ENCODE assay signal across 21 cellular contexts in genomic region chr2:105272176-105272575, GRCh38. TPM values are rescaled to one million over a fixed set of nuclear protein-coding genes. Genes with fewer than 3 reads are reported as not detected.
DNase-seq lines count a peak whose midpoint lies in the region; ATAC-seq, FAIRE-seq and TF ChIP-seq lines count a peak whose summit lies in the region.
"Had no signal": no experiment of that assay in that cellular context is flagged by ENCODE, and none has a peak within 500 bp of the region (broad histone marks: within the 10 kb centered on the region; RNA-seq: fewer than 3 reads in every experiment).

No MANE protein-coding gene starts in this region.

- no peak overlapping the region for H2AFZ ChIP-seq in HepG2 (ENCODE audit: low read length)

- H3K9me3 Mint-ChIP-seq in endodermal cell = no peaks in the 10 kb centered on the region
- no peaks in the 10 kb centered on the region for H3K9me3 Mint-ChIP-seq in stimulated activated naive CD8-positive, alpha-beta T cell treated with anti-CD3 and anti-CD28 coated beads, Interleukin-15, amount 100 ng/mL, for 72 hours
- H3K9me3 Mint-ChIP-seq: CD4-positive, alpha-beta T cell had no signal

- no TSS peak for BruUV-seq in HepG2 (replicated peaks; lab: Mats Ljungman, UMichigan)

- H3K36me3 ChIP-seq in HepG2 (replicated peaks in 1 of 2; ENCODE audit: control insufficient read depth in 1 of 2, insufficient read depth in 2 of 2, low read length in 2 of 2) (peaks cover 55 to 98% of the 10 kb centered on the region in 2 experiments), right lobe of liver (peaks cover 0 to 72% (median 7%) of the 10 kb centered on the region in 4 donors), endodermal cell (ENCODE audit: control insufficient read depth, insufficient read depth, low read length) (peaks cover 71% of the 10 kb centered on the region), small intestine (ENCODE audit: control insufficient read depth in 2 of 2, insufficient read depth in 2 of 2, low read length in 2 of 2) (peaks cover 9 to 20% of the 10 kb centered on the region in 2 donors)

- H3K36me3 Mint-ChIP-seq in endodermal cell (ENCODE audit: low read depth) = peaks cover 44% of the 10 kb centered on the region

- H3K27ac Mint-ChIP-seq in endodermal cell = no peak overlapping the region
- no peak overlapping the region for H3K27ac Mint-ChIP-seq in stimulated activated naive CD8-positive, alpha-beta T cell treated with anti-CD3 and anti-CD28 coated beads, Interleukin-15, amount 100 ng/mL, for 72 hours
- H3K27ac Mint-ChIP-seq: CD4-positive, alpha-beta T cell had no signal

- H3K27ac ChIP-seq in HepG2 (ENCODE audit: extremely low read length, insufficient read depth, low read length) (no peak overlapping the region), right lobe of liver (no peak overlapping the region), endodermal cell (ENCODE audit: low read depth, low read length) (no peak overlapping the region), small intestine (ENCODE audit: low read depth in 1 of 2, low read length in 1 of 2) (no peak overlapping the region)
- H3K27ac ChIP-seq: 22Rv1, A549, C4-2B had no signal

- peak; percentile 15 for DNase-seq in HepG2 (ENCODE audit: low spot score)
- DNase-seq in right lobe of liver = no peak
- DNase-seq in endodermal cell = peak; percentile 28
- peak; percentile 35 for DNase-seq in small intestine
- DNase-seq in amygdala (lab: John Stamatoyannopoulos, UW) = no peak
- no peak for DNase-seq in stimulated activated naive CD8-positive, alpha-beta T cell treated with anti-CD3 and anti-CD28 coated beads, Interleukin-15, amount 100 ng/mL, for 72 hours
- DNase-seq: AML-193; CD4-positive, alpha-beta T cell; DMS153; DMS79; GDM1 had no signal

- H3K4me3 Mint-ChIP-seq in endodermal cell = no peak overlapping the region
- no peak overlapping the region for H3K4me3 Mint-ChIP-seq in stimulated activated naive CD8-positive, alpha-beta T cell treated with anti-CD3 and anti-CD28 coated beads, Interleukin-15, amount 100 ng/mL, for 72 hours
- H3K4me3 Mint-ChIP-seq: CD4-positive, alpha-beta T cell had no signal

- no peaks in the 10 kb centered on the region for H3K4me1 ChIP-seq in HepG2 (ENCODE audit: insufficient read depth, low read length)
- no peaks in the 10 kb centered on the region for H3K4me1 ChIP-seq in right lobe of liver
- H3K4me1 ChIP-seq in endodermal cell (ENCODE audit: control insufficient read depth, insufficient read depth, low read length) = no peaks in the 10 kb centered on the region
- H3K4me1 ChIP-seq in small intestine (ENCODE audit: control insufficient read depth in 2 of 2, insufficient read depth in 1 of 2, low read depth in 1 of 2, low read length in 1 of 2) = no peaks in the 10 kb centered on the region
- H3K4me1 ChIP-seq: A549, HAP-1 had no signal

- no peaks in the 10 kb centered on the region for H3K4me1 Mint-ChIP-seq in endodermal cell
- H3K4me1 Mint-ChIP-seq in stimulated activated naive CD8-positive, alpha-beta T cell treated with anti-CD3 and anti-CD28 coated beads, Interleukin-15, amount 100 ng/mL, for 72 hours = no peaks in the 10 kb centered on the region

- intact Hi-C loops in HepG2 (cut with micrococcal nuclease; ENCODE audit: unreplicated experiment) = no loop called here
- intact Hi-C loops in right lobe of liver (cut with DNase I) = no loop called here

- H3K27me3 ChIP-seq in HepG2 (ENCODE audit: control insufficient read depth in 1 of 2, insufficient read depth in 2 of 2, low read length in 2 of 2) = no peaks in the 10 kb centered on the region
- no peaks in the 10 kb centered on the region for H3K27me3 ChIP-seq in right lobe of liver
- no peaks in the 10 kb centered on the region for H3K27me3 ChIP-seq in endodermal cell (ENCODE audit: control insufficient read depth, insufficient read depth, low read length, poor library complexity, severe bottlenecking)
- no peaks in the 10 kb centered on the region for H3K27me3 ChIP-seq in small intestine (ENCODE audit: control insufficient read depth in 2 of 2, insufficient read depth in 2 of 2, low read length in 2 of 2)

- TF ChIP-seq CTCF in HepG2 (CRISPR knock-in tag; IDR thresholded peaks at IDR 0.05) (no peak), right lobe of liver (IDR thresholded peaks at IDR 0.05) (no peak), endodermal cell (conservative IDR thresholded peaks at IDR 0.05) (no peak)

- H4K20me1 ChIP-seq in HepG2 (ENCODE audit: insufficient read depth, low read length) = no peaks in the 10 kb centered on the region

- no peaks in the 10 kb centered on the region for H3K79me2 ChIP-seq in HepG2 (ENCODE audit: insufficient read depth, low read length)

- ATAC-seq in HepG2 (peak; percentile 62), right lobe of liver (no peak), GM18517 (IDR thresholded peaks at IDR 0.05; ENCODE audit: unreplicated experiment) (no peak)
- no peak for ATAC-seq in stimulated activated naive CD8-positive, alpha-beta T cell treated with anti-CD3 and anti-CD28 coated beads, Interleukin-15, amount 100 ng/mL, for 72 hours
- ATAC-seq: A549 had no signal

- no peak overlapping the region for H3K4me2 ChIP-seq in HepG2 (ENCODE audit: low read depth, low read length)
- H3K4me2 ChIP-seq: A549 had no signal

- TF ChIP-seq POLR2A in HepG2 (IDR thresholded peaks at IDR 0.05; ENCODE audit: insufficient read depth in 1 of 2, low read depth in 2 of 2, low read length in 2 of 2) (no peak), right lobe of liver (IDR thresholded peaks at IDR 0.05) (no peak)

- CTCF ChIA-PET in HepG2 (lab: Yijun Ruan, JAX; ENCODE audit: low intra/inter-chr PET ratio, low total read pairs) = no interaction called here

- no peaks in the 10 kb centered on the region for H3K27me3 Mint-ChIP-seq in endodermal cell (ENCODE audit: insufficient read depth)
- H3K27me3 Mint-ChIP-seq in stimulated activated naive CD8-positive, alpha-beta T cell treated with anti-CD3 and anti-CD28 coated beads, Interleukin-15, amount 100 ng/mL, for 72 hours = no peaks in the 10 kb centered on the region
- H3K27me3 Mint-ChIP-seq: CD4-positive, alpha-beta T cell had no signal

- in situ Hi-C loops in HepG2 (cut with HindIII; ENCODE audit: extremely low pct_ligation_motif_present, low pct_unique_long_range_greater_than_20kb) = no loop called here

- no peak for FAIRE-seq in HepG2 (lab: Jason Lieb, UNC)
- no peak for FAIRE-seq in small intestine (lab: Jason Lieb, UNC)
- FAIRE-seq: A549, GM12892, GM18507 had no signal

- no peak for TF ChIP-seq RAD21 in HepG2 (CRISPR knock-in tag; IDR thresholded peaks at IDR 0.05)

- POLR2A ChIA-PET in HepG2 (lab: Yijun Ruan, JAX) = no interaction called here

- no peaks in the 10 kb centered on the region for H3K9me3 ChIP-seq in HepG2 (ENCODE audit: low read length)
- no peaks in the 10 kb centered on the region for H3K9me3 ChIP-seq in right lobe of liver
- no peaks in the 10 kb centered on the region for H3K9me3 ChIP-seq in endodermal cell (ENCODE audit: control insufficient read depth, low read length)
- H3K9me3 ChIP-seq in small intestine (ENCODE audit: control insufficient read depth, low read depth) = no peaks in the 10 kb centered on the region
- H3K9me3 ChIP-seq: A549, HAP-1 had no signal

- WGBS in HepG2 (ENCODE audit: low lambda C conversion rate) = 77% methylated on average over 9 of the region's 9 CpGs
- WGBS in right lobe of liver (ENCODE audit: insufficient coverage, low coverage, low lambda C conversion rate, missing lambda C conversion rate) = 74% methylated on average over 3 of the region's 9 CpGs
- WGBS in endodermal cell (ENCODE audit: insufficient coverage in 1 of 2, insufficient read length in 1 of 2), 2 experiments = 95 to 96% methylated on average over 8 to 9 of the region's 9 CpGs
- WGBS in small intestine, 3 donors = 81 to 84% (median 81%) methylated on average over 9 of the region's 9 CpGs

- TF ChIP-seq EP300 in HepG2 (IDR thresholded peaks at IDR 0.05; ENCODE audit: low read depth in 2 of 2, low read length in 2 of 2) (no peak), HepG2 (CRISPR knock-in tag; IDR thresholded peaks at IDR 0.05; ENCODE audit: borderline replicate concordance) (no peak)

- H3K4me3 ChIP-seq in HepG2 (replicated peaks in 1 of 3; ENCODE audit: insufficient read depth in 1 of 3, low read depth in 2 of 3, low read length in 3 of 3) (no peak overlapping the region), right lobe of liver (no peak overlapping the region), endodermal cell (ENCODE audit: low read length) (no peak overlapping the region), small intestine (ENCODE audit: low read depth in 1 of 2, low read length in 2 of 2) (no peak overlapping the region)
- H3K4me3 ChIP-seq: A549, HAP-1 had no signal

- H3K9ac ChIP-seq in HepG2 (ENCODE audit: insufficient read depth, low read depth, low read length) (no peak overlapping the region), endodermal cell (ENCODE audit: extremely low read depth, low read length, poor library complexity, severe bottlenecking) (no peak overlapping the region)

RNA-seq across cellular contexts. Expression of gene GPR45, which starts 30.6 kb away (rescaled TPM):
- total RNA-seq in HepG2 (2016; rRNA removed; fragmentation: Illumina TruSeq; extraction: Trizol) = not detected in 2 replicates
- not detected in 2 replicates for total RNA-seq in HepG2 (2016; cell fraction: cytosol; rRNA removed; fragmentation: Illumina TruSeq; extraction: Trizol; ENCODE audit: low read depth)
- total RNA-seq in HepG2 (2016; cell fraction: insoluble cytoplasmic fraction; rRNA removed; fragmentation: Illumina TruSeq; extraction: Trizol) = not detected in 2 replicates
- total RNA-seq in HepG2 (2016; cell fraction: membrane; rRNA removed; fragmentation: Illumina TruSeq; extraction: Trizol) = not detected in 2 replicates
- not detected in 2 replicates for total RNA-seq in HepG2 (2016; cell fraction: nucleus; rRNA removed; fragmentation: Illumina TruSeq; extraction: Trizol)
- polyA plus RNA-seq in HepG2 (2011; rRNA removed) = not detected in 2 replicates
- polyA plus RNA-seq in HepG2 (2011; cell fraction: cytosol; rRNA removed) = not detected in 2 replicates
- polyA plus RNA-seq in HepG2 (2011; cell fraction: nucleus; rRNA removed) = not detected in 2 replicates
- not detected in 2 replicates for polyA plus RNA-seq in HepG2 (2012)
- polyA plus RNA-seq in HepG2 (2016; cell fraction: cytosol; fragmentation: Illumina TruSeq; extraction: Trizol; ENCODE audit: low read depth) = not detected in 2 replicates
- polyA plus RNA-seq in HepG2 (2016; cell fraction: insoluble cytoplasmic fraction; fragmentation: Illumina TruSeq; extraction: Trizol; ENCODE audit: low read depth) = not detected in 2 replicates
- polyA plus RNA-seq in HepG2 (2016; cell fraction: membrane; fragmentation: Illumina TruSeq; extraction: Trizol; ENCODE audit: low read depth) = not detected in 2 replicates
- not detected in 2 replicates for polyA plus RNA-seq in HepG2 (2016; cell fraction: nucleus; fragmentation: Illumina TruSeq; extraction: Trizol; ENCODE audit: insufficient read depth, low read depth)
- not detected in 2 replicates for polyA minus RNA-seq in HepG2 (2011; rRNA and poly(A)+ RNA removed; ENCODE audit: low replicate concordance)
- not detected in 2 replicates for polyA minus RNA-seq in HepG2 (2011; cell fraction: cytosol; rRNA and poly(A)+ RNA removed)
- polyA minus RNA-seq in HepG2 (2011; cell fraction: nucleus; rRNA and poly(A)+ RNA removed) = not detected in 2 replicates
- total RNA-seq in right lobe of liver = not detected
- not detected for total RNA-seq in endodermal cell
- polyA plus RNA-seq in endodermal cell (2013, experiment 1 of 2) = 0.28 TPM
- not detected for polyA plus RNA-seq in endodermal cell (2013, experiment 2 of 2)
- under 1 TPM in 1 of 3 donors, not detected in 2; 0.04 TPM for polyA plus RNA-seq in small intestine
- total RNA-seq: CD4-positive, alpha-beta T cell; Daoy; H4 had no signal
- polyA plus RNA-seq: A549, BJ had no signal

RNA-seq across cellular contexts. Expression of gene TGFBRAP1, which starts 57.4 kb away (rescaled TPM):
- total RNA-seq in HepG2 (2016; rRNA removed; fragmentation: Illumina TruSeq; extraction: Trizol) (22.9 and 27.0 TPM in 2 replicates), right lobe of liver (10 to 100 TPM in 2 of 6 experiments, 1 to 10 TPM in 4; 5.7 to 11.2 (median 7.1) TPM), endodermal cell (10 to 100 TPM; 15.5 to 17.4 TPM)
- total RNA-seq in HepG2 (2016; cell fraction: cytosol; rRNA removed; fragmentation: Illumina TruSeq; extraction: Trizol; ENCODE audit: low read depth) = 4.1 and 4.4 TPM in 2 replicates
- 22.6 and 23.2 TPM in 2 replicates for total RNA-seq in HepG2 (2016; cell fraction: insoluble cytoplasmic fraction; rRNA removed; fragmentation: Illumina TruSeq; extraction: Trizol)
- total RNA-seq in HepG2 (2016; cell fraction: membrane; rRNA removed; fragmentation: Illumina TruSeq; extraction: Trizol) = 14.4 and 14.7 TPM in 2 replicates
- total RNA-seq in HepG2 (2016; cell fraction: nucleus; rRNA removed; fragmentation: Illumina TruSeq; extraction: Trizol) = 18.8 and 20.1 TPM in 2 replicates
- polyA plus RNA-seq in HepG2 (2011; rRNA removed) (12.7 and 13.4 TPM in 2 replicates), small intestine (1 to 10 TPM; 6.0 to 8.2 (median 7.3) TPM)
- 10.5 and 11.2 TPM in 2 replicates for polyA plus RNA-seq in HepG2 (2011; cell fraction: cytosol; rRNA removed)
- polyA plus RNA-seq in HepG2 (2011; cell fraction: nucleus; rRNA removed) = 11.8 and 12.4 TPM in 2 replicates
- polyA plus RNA-seq in HepG2 (2012) = 13.4 and 13.9 TPM in 2 replicates
- polyA plus RNA-seq in HepG2 (2016; cell fraction: cytosol; fragmentation: Illumina TruSeq; extraction: Trizol; ENCODE audit: low read depth) = 1.4 TPM in 2 replicates
- polyA plus RNA-seq in HepG2 (2016; cell fraction: insoluble cytoplasmic fraction; fragmentation: Illumina TruSeq; extraction: Trizol; ENCODE audit: low read depth) = 20.3 and 22.7 TPM in 2 replicates
- polyA plus RNA-seq in HepG2 (2016; cell fraction: membrane; fragmentation: Illumina TruSeq; extraction: Trizol; ENCODE audit: low read depth) = 6.8 and 6.9 TPM in 2 replicates
- 27.0 and 31.2 TPM in 2 replicates for polyA plus RNA-seq in HepG2 (2016; cell fraction: nucleus; fragmentation: Illumina TruSeq; extraction: Trizol; ENCODE audit: insufficient read depth, low read depth)
- polyA minus RNA-seq in HepG2 (2011; rRNA and poly(A)+ RNA removed; ENCODE audit: low replicate concordance) = 27.6 and 32.1 TPM in 2 replicates
- polyA minus RNA-seq in HepG2 (2011; cell fraction: cytosol; rRNA and poly(A)+ RNA removed) = 12.0 and 15.4 TPM in 2 replicates
- 14.9 and 16.4 TPM in 2 replicates for polyA minus RNA-seq in HepG2 (2011; cell fraction: nucleus; rRNA and poly(A)+ RNA removed)
- polyA plus RNA-seq in endodermal cell (2013, experiment 1 of 2) = 14.6 TPM
- polyA plus RNA-seq in endodermal cell (2013, experiment 2 of 2) = 12.4 TPM

Comparison
In these comparisons a context has a peak if more than half of its experiments do, and no peak if none do; other contexts are left out.
1. DNase-seq: peak in HepG2 (single experiment), endodermal cell (single experiment) and small intestine (single experiment); none in right lobe of liver (0 of 3), amygdala (0 of 56) and stimulated activated naive CD8-positive, alpha-beta T cell treated with anti-CD3 and anti-CD28 coated beads, Interleukin-15, amount 100 ng/mL, for 72 hours (0 of 2).